Comparison of ENCODE assay signal across 2 cellular contexts in the genomic region with DNA sequence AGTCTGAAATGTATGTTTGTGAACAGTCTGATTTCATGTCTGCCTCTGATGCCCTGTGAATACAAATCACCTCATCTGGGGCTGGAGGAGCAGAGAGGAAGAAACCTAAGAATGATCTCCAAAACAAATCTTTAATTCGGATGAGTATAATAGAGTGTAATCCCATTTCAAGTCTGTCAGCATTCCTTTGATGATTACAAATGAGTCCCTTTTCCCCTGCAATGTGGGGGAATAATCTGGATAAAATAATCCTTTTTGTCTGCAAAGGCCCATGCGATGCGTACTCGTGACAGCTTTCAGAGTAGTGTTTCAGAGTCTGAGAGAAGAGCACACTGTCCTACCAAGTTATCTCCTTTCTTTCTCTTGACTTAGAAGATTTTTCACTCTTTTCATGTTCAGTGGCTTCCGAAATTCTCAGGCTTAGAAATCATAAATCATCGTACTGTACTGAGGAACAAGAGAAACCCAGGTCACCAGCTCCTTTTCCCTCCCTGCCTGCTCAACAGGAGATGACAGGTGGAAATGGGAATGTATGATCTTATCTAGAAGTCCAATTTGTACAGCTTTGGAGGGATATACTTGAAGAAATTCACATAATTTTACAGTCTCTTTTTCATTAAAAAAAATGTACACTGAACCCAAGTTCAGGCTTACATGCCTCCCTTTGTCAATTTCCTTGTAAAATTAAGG.
TF ChIP-seq lines count a peak whose summit lies in the region.

No MANE protein-coding gene starts in this region.

TF ChIP-seq in IMR-90, 13 proteins besides CTCF, POLR2A, EP300 and RAD21:
- TF ChIP-seq MAZ (IDR thresholded peaks at IDR 0.05; ENCODE audit: borderline replicate concordance, low read depth, low read length) (no peak), RCOR1 (IDR thresholded peaks at IDR 0.05; ENCODE audit: insufficient replicate concordance, low read length) (no peak), RFX5 (IDR thresholded peaks at IDR 0.05; ENCODE audit: low read depth, low read length) (no peak), SMC3 (IDR thresholded peaks at IDR 0.05; ENCODE audit: low read depth, low read length) (no peak), CHD1 (IDR thresholded peaks at IDR 0.05; ENCODE audit: low read depth, low read length) (no peak), FOS (IDR thresholded peaks at IDR 0.05; ENCODE audit: low read depth, low read length) (no peak), MXI1 (IDR thresholded peaks at IDR 0.05; ENCODE audit: borderline replicate concordance, low read depth, low read length) (no peak), MAFK (IDR thresholded peaks at IDR 0.05; ENCODE audit: low read depth, low read length) (no peak), BHLHE40 (IDR thresholded peaks at IDR 0.05; ENCODE audit: low read depth, low read length) (no peak), CEBPB (IDR thresholded peaks at IDR 0.05; ENCODE audit: low read depth, low read length) (no peak), NFE2L2 (IDR thresholded peaks at IDR 0.05; ENCODE audit: low read depth, low read length) (no peak)
- TF ChIP-seq, protein P1, sequence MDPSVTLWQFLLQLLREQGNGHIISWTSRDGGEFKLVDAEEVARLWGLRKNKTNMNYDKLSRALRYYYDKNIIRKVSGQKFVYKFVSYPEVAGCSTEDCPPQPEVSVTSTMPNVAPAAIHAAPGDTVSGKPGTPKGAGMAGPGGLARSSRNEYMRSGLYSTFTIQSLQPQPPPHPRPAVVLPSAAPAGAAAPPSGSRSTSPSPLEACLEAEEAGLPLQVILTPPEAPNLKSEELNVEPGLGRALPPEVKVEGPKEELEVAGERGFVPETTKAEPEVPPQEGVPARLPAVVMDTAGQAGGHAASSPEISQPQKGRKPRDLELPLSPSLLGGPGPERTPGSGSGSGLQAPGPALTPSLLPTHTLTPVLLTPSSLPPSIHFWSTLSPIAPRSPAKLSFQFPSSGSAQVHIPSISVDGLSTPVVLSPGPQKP (IDR thresholded peaks at IDR 0.05; ENCODE audit: borderline replicate concordance, low read depth, low read length), result no peak
- TF ChIP-seq, protein P2, sequence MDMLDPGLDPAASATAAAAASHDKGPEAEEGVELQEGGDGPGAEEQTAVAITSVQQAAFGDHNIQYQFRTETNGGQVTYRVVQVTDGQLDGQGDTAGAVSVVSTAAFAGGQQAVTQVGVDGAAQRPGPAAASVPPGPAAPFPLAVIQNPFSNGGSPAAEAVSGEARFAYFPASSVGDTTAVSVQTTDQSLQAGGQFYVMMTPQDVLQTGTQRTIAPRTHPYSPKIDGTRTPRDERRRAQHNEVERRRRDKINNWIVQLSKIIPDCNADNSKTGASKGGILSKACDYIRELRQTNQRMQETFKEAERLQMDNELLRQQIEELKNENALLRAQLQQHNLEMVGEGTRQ (IDR thresholded peaks at IDR 0.05; ENCODE audit: low read depth, low read length), result no peak

TF ChIP-seq in SK-N-SH treated with all-trans-retinoic acid at 6 μM for 48 hours, 23 proteins besides CTCF, POLR2A, EP300 and RAD21:
- TF ChIP-seq ZNF70 (CRISPR knock-in tag; IDR thresholded peaks at IDR 0.05) (no peak), ISL1 (CRISPR knock-in tag; IDR thresholded peaks at IDR 0.05) (no peak), ZNF565 (CRISPR knock-in tag; conservative IDR thresholded peaks at IDR 0.05; ENCODE audit: low read depth) (no peak), ESRRG (CRISPR knock-in tag; IDR thresholded peaks at IDR 0.05) (no peak), RARB (CRISPR knock-in tag; IDR thresholded peaks at IDR 0.05) (no peak), OSR1 (CRISPR knock-in tag; IDR thresholded peaks at IDR 0.05) (no peak), TCF4 (CRISPR knock-in tag; IDR thresholded peaks at IDR 0.05; ENCODE audit: borderline replicate concordance) (no peak)
- TF ChIP-seq, protein P3, sequence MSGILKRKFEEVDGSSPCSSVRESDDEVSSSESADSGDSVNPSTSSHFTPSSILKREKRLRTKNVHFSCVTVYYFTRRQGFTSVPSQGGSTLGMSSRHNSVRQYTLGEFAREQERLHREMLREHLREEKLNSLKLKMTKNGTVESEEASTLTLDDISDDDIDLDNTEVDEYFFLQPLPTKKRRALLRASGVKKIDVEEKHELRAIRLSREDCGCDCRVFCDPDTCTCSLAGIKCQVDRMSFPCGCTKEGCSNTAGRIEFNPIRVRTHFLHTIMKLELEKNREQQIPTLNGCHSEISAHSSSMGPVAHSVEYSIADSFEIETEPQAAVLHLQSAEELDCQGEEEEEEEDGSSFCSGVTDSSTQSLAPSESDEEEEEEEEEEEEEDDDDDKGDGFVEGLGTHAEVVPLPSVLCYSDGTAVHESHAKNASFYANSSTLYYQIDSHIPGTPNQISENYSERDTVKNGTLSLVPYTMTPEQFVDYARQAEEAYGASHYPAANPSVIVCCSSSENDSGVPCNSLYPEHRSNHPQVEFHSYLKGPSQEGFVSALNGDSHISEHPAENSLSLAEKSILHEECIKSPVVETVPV (CRISPR knock-in tag; IDR thresholded peaks at IDR 0.05), result no peak
- TF ChIP-seq, protein P4, sequence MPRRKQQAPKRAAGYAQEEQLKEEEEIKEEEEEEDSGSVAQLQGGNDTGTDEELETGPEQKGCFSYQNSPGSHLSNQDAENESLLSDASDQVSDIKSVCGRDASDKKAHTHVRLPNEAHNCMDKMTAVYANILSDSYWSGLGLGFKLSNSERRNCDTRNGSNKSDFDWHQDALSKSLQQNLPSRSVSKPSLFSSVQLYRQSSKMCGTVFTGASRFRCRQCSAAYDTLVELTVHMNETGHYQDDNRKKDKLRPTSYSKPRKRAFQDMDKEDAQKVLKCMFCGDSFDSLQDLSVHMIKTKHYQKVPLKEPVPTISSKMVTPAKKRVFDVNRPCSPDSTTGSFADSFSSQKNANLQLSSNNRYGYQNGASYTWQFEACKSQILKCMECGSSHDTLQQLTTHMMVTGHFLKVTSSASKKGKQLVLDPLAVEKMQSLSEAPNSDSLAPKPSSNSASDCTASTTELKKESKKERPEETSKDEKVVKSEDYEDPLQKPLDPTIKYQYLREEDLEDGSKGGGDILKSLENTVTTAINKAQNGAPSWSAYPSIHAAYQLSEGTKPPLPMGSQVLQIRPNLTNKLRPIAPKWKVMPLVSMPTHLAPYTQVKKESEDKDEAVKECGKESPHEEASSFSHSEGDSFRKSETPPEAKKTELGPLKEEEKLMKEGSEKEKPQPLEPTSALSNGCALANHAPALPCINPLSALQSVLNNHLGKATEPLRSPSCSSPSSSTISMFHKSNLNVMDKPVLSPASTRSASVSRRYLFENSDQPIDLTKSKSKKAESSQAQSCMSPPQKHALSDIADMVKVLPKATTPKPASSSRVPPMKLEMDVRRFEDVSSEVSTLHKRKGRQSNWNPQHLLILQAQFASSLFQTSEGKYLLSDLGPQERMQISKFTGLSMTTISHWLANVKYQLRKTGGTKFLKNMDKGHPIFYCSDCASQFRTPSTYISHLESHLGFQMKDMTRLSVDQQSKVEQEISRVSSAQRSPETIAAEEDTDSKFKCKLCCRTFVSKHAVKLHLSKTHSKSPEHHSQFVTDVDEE (CRISPR knock-in tag; IDR thresholded peaks at IDR 0.05), result no peak
- TF ChIP-seq, protein P5, sequence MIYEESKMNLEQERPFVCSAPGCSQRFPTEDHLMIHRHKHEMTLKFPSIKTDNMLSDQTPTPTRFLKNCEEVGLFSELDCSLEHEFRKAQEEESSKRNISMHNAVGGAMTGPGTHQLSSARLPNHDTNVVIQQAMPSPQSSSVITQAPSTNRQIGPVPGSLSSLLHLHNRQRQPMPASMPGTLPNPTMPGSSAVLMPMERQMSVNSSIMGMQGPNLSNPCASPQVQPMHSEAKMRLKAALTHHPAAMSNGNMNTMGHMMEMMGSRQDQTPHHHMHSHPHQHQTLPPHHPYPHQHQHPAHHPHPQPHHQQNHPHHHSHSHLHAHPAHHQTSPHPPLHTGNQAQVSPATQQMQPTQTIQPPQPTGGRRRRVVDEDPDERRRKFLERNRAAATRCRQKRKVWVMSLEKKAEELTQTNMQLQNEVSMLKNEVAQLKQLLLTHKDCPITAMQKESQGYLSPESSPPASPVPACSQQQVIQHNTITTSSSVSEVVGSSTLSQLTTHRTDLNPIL (CRISPR knock-in tag; IDR thresholded peaks at IDR 0.05; ENCODE audit: low read depth), result no peak
